ENCODE assay signal across 26 cellular contexts in the genomic region with DNA sequence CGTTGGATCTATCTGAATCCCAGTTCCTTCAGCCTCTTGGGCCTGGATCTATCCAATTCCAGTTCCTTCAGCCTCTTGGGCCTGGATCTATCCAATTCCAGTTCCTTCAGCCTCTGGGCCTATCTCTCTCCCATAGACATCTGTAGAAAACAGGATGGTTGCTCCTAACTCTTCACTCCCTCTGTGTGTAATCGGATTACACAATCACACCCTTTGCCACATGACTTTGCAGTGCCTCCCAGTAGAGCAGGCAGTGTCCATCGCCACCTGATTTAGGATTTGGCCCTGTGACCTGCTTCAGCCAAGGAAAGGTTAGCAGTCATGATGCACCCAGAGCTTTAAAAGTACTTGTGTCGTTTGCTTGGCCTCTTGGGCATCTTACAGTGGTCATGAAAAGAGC. TPM values are rescaled to one million over a fixed set of nuclear protein-coding genes. Genes with fewer than 3 reads are reported as not detected.
DNase-seq lines count a peak whose midpoint lies in the region; ATAC-seq, FAIRE-seq and TF ChIP-seq lines count a peak whose summit lies in the region.
"Had no signal": no experiment of that assay in that cellular context is flagged by ENCODE, and none has a peak within 500 bp of the region (broad histone marks: within the 10 kb centered on the region; RNA-seq: fewer than 3 reads in every experiment).

No MANE protein-coding gene starts in this region.

- POLR2A ChIA-PET in IMR-90 (lab: Charles Lee; ENCODE audit: unreplicated experiment) = no interaction called here
- POLR2A ChIA-PET in K562 (lab: Yijun Ruan, JAX) = interaction anchor here (1.2 kb wide), 1 partner anchor 173 kb away, joined by 3 read pairs; no protein-coding TSS in a partner anchor

- H2AFZ ChIP-seq in IMR-90 (replicated peaks; ENCODE audit: low read length, poor library complexity) (no peak overlapping the region), K562 (ENCODE audit: low read depth, low read length) (no peak overlapping the region)
- H2AFZ ChIP-seq: GM23248 had no signal

- H3K27me3 ChIP-seq in IMR-90 (ENCODE audit: control insufficient read depth, insufficient read depth, low read length) (peaks cover 33% of the 10 kb centered on the region), K562 (ENCODE audit: control insufficient read depth in 2 of 2, insufficient read depth in 2 of 2, low read length in 2 of 2) (peaks cover 6 to 19% of the 10 kb centered on the region in 2 experiments; a peak in 4 of 5 replicates), transverse colon (peaks cover 20% of the 10 kb centered on the region)
- H3K27me3 ChIP-seq: BLaER1 treated with 17β-estradiol and CSF1 and Interleukin-3, amounts not matched to agents 10 nM and 100 nM had no signal

- BruUV-seq in IMR-90 (replicated peaks; lab: Mats Ljungman, UMichigan) (no TSS peak), K562 (replicated peaks; lab: Mats Ljungman, UMichigan) (no TSS peak)

- ATAC-seq in IMR-90 (ENCODE audit: low read depth) (no peak), K562 (no peak), GM19452 (IDR thresholded peaks at IDR 0.05; ENCODE audit: unreplicated experiment) (no peak)
- ATAC-seq: A549 had no signal

- H4K5ac ChIP-seq in IMR-90 (ENCODE audit: low read depth, low read length) = no peak overlapping the region

- no peak overlapping the region for H3K4me3 Mint-ChIP-seq in nephron progenitor cell
- H3K4me3 Mint-ChIP-seq: CD14-positive monocyte; CD4-positive, alpha-beta T cell; CD8-positive, alpha-beta memory T cell had no signal

- no peak overlapping the region for H3K14ac ChIP-seq in IMR-90 (replicated peaks; ENCODE audit: low read depth, low read length)

- no peak overlapping the region for H2BK120ac ChIP-seq in IMR-90 (ENCODE audit: low read depth, low read length)

- DNase-seq in NCI-H82 (lab: John Stamatoyannopoulos, UW) = peak; percentile 33
- DNase-seq in NCI-H82 treated with DMSO at 0.1 percent for 48 hours (lab: John Stamatoyannopoulos, UW; ENCODE audit: unreplicated experiment) = no peak
- DNase-seq in IMR-90 = no peak
- DNase-seq in K562 (ENCODE audit: extremely low read depth in 1 of 4, low spot score in 3 of 4) = no peak
- no peak for DNase-seq in nephron progenitor cell
- no peak for DNase-seq in transverse colon
- DNase-seq: 8988T; ACHN; AML-193; BE2C; CD4-positive, alpha-beta T cell; CD8-positive, alpha-beta memory T cell; DMS 273 treated with DMSO at 0.1 percent for 48 hours; DMS79; EL; GDM1; GM23248; H7 had no signal

- no peak overlapping the region for H2BK15ac ChIP-seq in IMR-90 (ENCODE audit: low read depth, low read length)

- no peak overlapping the region for H4K91ac ChIP-seq in IMR-90 (ENCODE audit: insufficient read depth, low read depth, low read length)

- H3K79me2 ChIP-seq in K562 (ENCODE audit: control insufficient read depth, insufficient read depth, low read length) = no peaks in the 10 kb centered on the region

- H4K8ac ChIP-seq in IMR-90 (ENCODE audit: low read depth in 2 of 2, low read length in 2 of 2) = no peak overlapping the region

- H3K9me3 ChIP-seq in IMR-90 (ENCODE audit: control insufficient read depth, insufficient read depth, low read length) (peaks cover 9% of the 10 kb centered on the region), K562 (replicated peaks; ENCODE audit: control insufficient read depth, insufficient read depth, low read depth, low read length) (no peaks in the 10 kb centered on the region), transverse colon (no peaks in the 10 kb centered on the region)
- H3K9me3 ChIP-seq: BE2C had no signal

- H4K20me1 ChIP-seq in IMR-90 (ENCODE audit: insufficient read depth, low read length) (no peaks in the 10 kb centered on the region), K562 (replicated peaks; ENCODE audit: control insufficient read depth, insufficient read depth, low read length) (no peaks in the 10 kb centered on the region)
- H4K20me1 ChIP-seq: BLaER1 treated with 17β-estradiol and CSF1 and Interleukin-3, amounts not matched to agents 10 nM and 100 nM had no signal

- H2AK5ac ChIP-seq in IMR-90 (ENCODE audit: low read depth, low read length) = no peak overlapping the region

- no peak overlapping the region for H3K4ac ChIP-seq in IMR-90 (ENCODE audit: low read depth, low read length)

- TF ChIP-seq CTCF in IMR-90 (conservative IDR thresholded peaks at IDR 0.05; ENCODE audit: low read depth, low read length) (no peak), K562 (IDR thresholded peaks at IDR 0.05 in 2 of 3, conservative IDR thresholded peaks at IDR 0.05 in 1 of 3; ENCODE audit: insufficient read depth in 2 of 3, low read depth in 1 of 3, low read length in 3 of 3) (no peak), nephron progenitor cell (IDR thresholded peaks at IDR 0.05) (no peak), transverse colon (IDR thresholded peaks at IDR 0.05) (no peak)

- H3K36me3 Mint-ChIP-seq in nephron progenitor cell (ENCODE audit: low read depth) = no peaks in the 10 kb centered on the region
- H3K36me3 Mint-ChIP-seq: CD14-positive monocyte; CD8-positive, alpha-beta memory T cell had no signal

- no peak overlapping the region for H2AK9ac ChIP-seq in IMR-90 (replicated peaks; ENCODE audit: low read depth, low read length, poor library complexity)

- H3K4me1 ChIP-seq in IMR-90 (ENCODE audit: control insufficient read depth, insufficient read depth, low read length) (no peaks in the 10 kb centered on the region), K562 (replicated peaks in 1 of 2; ENCODE audit: control insufficient read depth in 2 of 2, insufficient read depth in 2 of 2, low read length in 2 of 2) (no peaks in the 10 kb centered on the region), transverse colon (no peaks in the 10 kb centered on the region)
- H3K4me1 ChIP-seq: A549; BE2C; BLaER1 treated with 17β-estradiol and CSF1 and Interleukin-3, amounts not matched to agents 10 nM and 100 nM had no signal

- FAIRE-seq in K562 (lab: Jason Lieb, UNC) = no peak
- FAIRE-seq: A549, D721Med, GM12891, GM18507, H1 had no signal

- CTCF ChIA-PET in IMR-90 (lab: Yijun Ruan, JAX) (no interaction called here), K562 (lab: Yijun Ruan, JAX; ENCODE audit: low intra/inter-chr PET ratio) (no interaction called here)

- H2BK5ac ChIP-seq in IMR-90 (ENCODE audit: low read depth, low read length, poor library complexity, severe bottlenecking) = no peak overlapping the region

- no peak overlapping the region for H2BK20ac ChIP-seq in IMR-90 (ENCODE audit: low read depth, low read length)

- peaks cover 29% of the 10 kb centered on the region for H3K27me3 Mint-ChIP-seq in nephron progenitor cell (ENCODE audit: low read depth, poor library complexity)

- peak overlapping the region; percentile 68 for H3K27ac Mint-ChIP-seq in nephron progenitor cell
- H3K27ac Mint-ChIP-seq: CD14-positive monocyte; CD4-positive, alpha-beta T cell had no signal

- H3K4me1 Mint-ChIP-seq in nephron progenitor cell = no peaks in the 10 kb centered on the region
- H3K4me1 Mint-ChIP-seq: CD14-positive monocyte; CD8-positive, alpha-beta memory T cell had no signal

- H3K27ac ChIP-seq in IMR-90 (ENCODE audit: insufficient read depth, low read length) (no peak overlapping the region), K562 (ENCODE audit: extremely low read depth, low read depth, low read length) (no peak overlapping the region), transverse colon (no peak overlapping the region)
- H3K27ac ChIP-seq: A549; BLaER1 treated with 17β-estradiol and CSF1 and Interleukin-3, amounts not matched to agents 10 nM and 100 nM; GM23248 had no signal

- intact Hi-C loops in IMR-90 (cut with micrococcal nuclease) = no loop called here
- intact Hi-C loops in K562 (cut with micrococcal nuclease) = no loop called here
- intact Hi-C loops in transverse colon (cut with DNase I; ENCODE audit: low total_unique reads) = no loop called here

- dilution Hi-C loops in IMR-90 (cut with HindIII; ENCODE audit: low sequenced_read_pairs, unreplicated experiment) = no loop called here

- no peaks in the 10 kb centered on the region for H3K9me3 Mint-ChIP-seq in nephron progenitor cell

- H3K9me1 ChIP-seq in IMR-90 (ENCODE audit: insufficient read depth, low read length) (no peaks in the 10 kb centered on the region), K562 (ENCODE audit: control insufficient read depth, insufficient read depth, low read length) (no peaks in the 10 kb centered on the region)

- H3K23ac ChIP-seq in IMR-90 (ENCODE audit: low read depth, low read length) = no peak overlapping the region

- H3K36me3 ChIP-seq in IMR-90 (ENCODE audit: control insufficient read depth, insufficient read depth, low read length) (no peaks in the 10 kb centered on the region), K562 (ENCODE audit: control insufficient read depth, insufficient read depth, low read length) (no peaks in the 10 kb centered on the region), transverse colon (no peaks in the 10 kb centered on the region)
- H3K36me3 ChIP-seq: BE2C; BLaER1 treated with 17β-estradiol and CSF1 and Interleukin-3, amounts not matched to agents 10 nM and 100 nM had no signal

- no peaks in the 10 kb centered on the region for H3K79me1 ChIP-seq in IMR-90 (ENCODE audit: low read depth in 1 of 2, low read length in 2 of 2)

- TF ChIP-seq EP300 in K562 (IDR thresholded peaks at IDR 0.05; ENCODE audit: low read length) = no peak
- no peak for TF ChIP-seq EP300 in transverse colon (IDR thresholded peaks at IDR 0.05; ENCODE audit: low read depth)

- in situ Hi-C loops in IMR-90 (cut with MboI; ENCODE audit: low sequenced_read_pairs) (no loop called here), K562 (cut with MboI) (no loop called here), transverse colon (cut with MboI; ENCODE audit: low pct_ligation_motif_present in 1 of 4, low pct_unique_long_range_greater_than_20kb in 1 of 4, low sequenced_read_pairs in 3 of 4) (no loop called here)

- H3K18ac ChIP-seq in IMR-90 (ENCODE audit: low read depth, low read length) = no peak overlapping the region

- H3K56ac ChIP-seq in IMR-90 (ENCODE audit: extremely low read depth, insufficient read depth, low read length) = no peak overlapping the region

- TF ChIP-seq POLR2A in IMR-90 (IDR thresholded peaks at IDR 0.05; ENCODE audit: low read depth, low read length) (no peak), K562 (conservative IDR thresholded peaks at IDR 0.05) (no peak), transverse colon (IDR thresholded peaks at IDR 0.05) (no peak)

- TF ChIP-seq RAD21 in IMR-90 (IDR thresholded peaks at IDR 0.05; ENCODE audit: low read length) (no peak), K562 (CRISPR knock-in tag; conservative IDR thresholded peaks at IDR 0.05 in 1 of 2, IDR thresholded peaks at IDR 0.05 in 1 of 2) (no peak)

- H3K4me3 ChIP-seq in IMR-90 (ENCODE audit: insufficient read depth, low read depth, low read length) (no peak overlapping the region), K562 (no peak overlapping the region), transverse colon (no peak overlapping the region)
- H3K4me3 ChIP-seq: A549; BLaER1 treated with 17β-estradiol and CSF1 and Interleukin-3, amounts not matched to agents 10 nM and 100 nM; GM23248 had no signal

- 53% methylated on average over 2 of the region's 4 CpGs; no CpG with 5 or more reads in 1 of the 2 experiments for WGBS in IMR-90 (ENCODE audit: extremely low coverage in 2 of 2, insufficient read length in 1 of 2), 2 experiments
- WGBS in K562 (ENCODE audit: insufficient coverage, low coverage, missing lambda C conversion rate) = 2% methylated on average over 4 of the region's 4 CpGs
- WGBS in transverse colon (ENCODE audit: low coverage in 1 of 2), 2 donors = 87% methylated on average over 4 of the region's 4 CpGs; no CpG with 5 or more reads in 1 of the 2 donors

- H3K4me2 ChIP-seq in IMR-90 (ENCODE audit: low read depth, low read length) (no peak overlapping the region), K562 (ENCODE audit: insufficient read depth, low read length) (no peak overlapping the region)
- H3K4me2 ChIP-seq: A549; BLaER1 treated with 17β-estradiol and CSF1 and Interleukin-3, amounts not matched to agents 10 nM and 100 nM had no signal

- H3K9ac ChIP-seq in IMR-90 (ENCODE audit: low read depth, low read length) = no peak overlapping the region
- no peak overlapping the region for H3K9ac ChIP-seq in K562 (ENCODE audit: insufficient read depth in 1 of 2, low read depth in 2 of 2, low read length in 2 of 2)
- H3K9ac ChIP-seq: BLaER1 treated with 17β-estradiol and CSF1 and Interleukin-3, amounts not matched to agents 10 nM and 100 nM; GM23248 had no signal

RNA-seq across cellular contexts. Expression of a gene that starts 56.7 kb away (rescaled TPM):
- total RNA-seq in IMR-90 (2012; rRNA removed) = not detected in 2 replicates
- not detected in 2 replicates for polyA plus RNA-seq in IMR-90 (2012; rRNA removed)
- polyA plus RNA-seq in IMR-90 (2012; cell fraction: cytosol; rRNA removed) = not detected in 2 replicates
- polyA plus RNA-seq in IMR-90 (2012; cell fraction: nucleus; rRNA removed; ENCODE audit: low replicate concordance) = not detected in 2 replicates
- total RNA-seq in K562 (2011; cell fraction: chromatin; rRNA removed; ENCODE audit: low replicate concordance) = not detected in 2 replicates
- total RNA-seq in K562 (2011; cell fraction: nucleolus; rRNA removed) = not detected in 2 replicates
- total RNA-seq in K562 (2011; cell fraction: nucleoplasm; rRNA removed) = not detected in 2 replicates
- total RNA-seq in K562 (2014; rRNA removed) = not detected in 2 replicates
- not detected in 2 replicates for total RNA-seq in K562 (2014; rRNA removed; fragmentation: Illumina TruSeq; extraction: Trizol)
- total RNA-seq in K562 (2015; rRNA removed; fragmentation: Illumina TruSeq; extraction: Trizol) = not detected in 2 replicates
- total RNA-seq in K562 (2021) = 0.07 TPM in 1 of 2 replicates, not detected in the other
- not detected in 2 replicates for polyA plus RNA-seq in K562 (2011; rRNA removed)
- not detected in 2 replicates for polyA plus RNA-seq in K562 (2011; cell fraction: cytosol; rRNA removed)
- not detected in 2 replicates for polyA plus RNA-seq in K562 (2011; cell fraction: nucleus; rRNA removed)
- 0.14 TPM in 1 of 2 replicates, not detected in the other for polyA plus RNA-seq in K562 (2012)
- polyA plus RNA-seq in K562 (2014; fragmentation: Illumina TruSeq; extraction: Trizol) = not detected in 2 replicates
- polyA plus RNA-seq in K562 (2014; fragmentation: Nextera tagmentation; extraction: Ambion mirVana) = not detected
- polyA plus RNA-seq in K562 (2014; rRNA removed) = not detected in 2 replicates
- polyA minus RNA-seq in K562 (2011; rRNA and poly(A)+ RNA removed) = not detected in 2 replicates
- not detected in 2 replicates for polyA minus RNA-seq in K562 (2011; cell fraction: cytosol; rRNA and poly(A)+ RNA removed)
- not detected in 2 replicates for polyA minus RNA-seq in K562 (2011; cell fraction: nucleus; rRNA and poly(A)+ RNA removed)
- not detected for total RNA-seq in transverse colon
- total RNA-seq: CD8-positive, alpha-beta memory T cell; GM23248 had no signal
- polyA plus RNA-seq: CD14-positive monocyte; CD8-positive, alpha-beta memory T cell; GM23248 had no signal
